ENCODE assay signal across 18 cellular contexts in the genomic region with DNA sequence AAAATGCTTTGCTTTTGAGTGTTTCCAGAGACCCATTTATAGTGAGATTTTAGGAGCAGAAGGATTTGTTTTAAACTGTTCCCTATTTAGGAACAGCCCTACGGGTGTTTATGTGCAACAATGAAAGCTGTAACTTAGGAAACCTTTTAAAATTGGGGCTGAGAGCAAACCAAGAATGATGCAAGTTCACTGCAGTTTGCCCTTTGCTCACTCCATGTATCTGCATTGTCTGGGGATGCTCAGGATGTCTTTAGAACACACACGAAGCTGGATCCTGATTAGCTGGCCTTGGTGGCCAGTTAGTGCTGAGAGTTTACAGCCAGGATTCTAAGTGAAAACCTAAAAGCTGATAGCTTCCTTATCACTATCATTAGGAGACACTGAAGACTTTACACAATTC. TPM values are rescaled to one million over a fixed set of nuclear protein-coding genes. Genes with fewer than 3 reads are reported as not detected.
DNase-seq lines count a peak whose midpoint lies in the region; ATAC-seq and TF ChIP-seq lines count a peak whose summit lies in the region.
"Had no signal": no experiment of that assay in that cellular context is flagged by ENCODE, and none has a peak within 500 bp of the region (broad histone marks: within the 10 kb centered on the region; RNA-seq: fewer than 3 reads in every experiment).

No MANE protein-coding gene starts in this region.

- DNase-seq in AG09319 (ENCODE audit: extremely low read depth, low read depth): peak; percentile 45
- peak; percentile 59 for DNase-seq in MV-4-11 (lab: John Stamatoyannopoulos, UW)
- peak; percentile 78 for DNase-seq in fibroblast of peridontal ligament (ENCODE audit: extremely low read depth)
- no peak for DNase-seq in mucosa of descending colon
- no peak for DNase-seq in activated CD8-positive, alpha-beta T cell treated with anti-CD3 and anti-CD28 coated beads for 36 hours
- DNase-seq in dermis blood vessel endothelial cell: no peak
- DNase-seq in hypothalamus (lab: John Stamatoyannopoulos, UW): no peak
- DNase-seq in DMS53 (lab: John Stamatoyannopoulos, UW): no peak
- DNase-seq: activated CD4-positive, alpha-beta T cell treated with anti-CD3 and anti-CD28 coated beads for 1 hour; activated naive CD8-positive, alpha-beta T cell treated with anti-CD3 and anti-CD28 coated beads for 36 hours; activated T-cell treated with anti-CD3 and anti-CD28 coated beads for 4 hours; central memory CD4-positive, alpha-beta T cell; NCI-H1048; NCI-H446 treated with DMSO at 0.1 percent for 48 hours had no signal

- H3K27ac Mint-ChIP-seq in activated CD8-positive, alpha-beta T cell treated with anti-CD3 and anti-CD28 coated beads for 36 hours: no peak overlapping the region
- H3K27ac Mint-ChIP-seq: activated naive CD8-positive, alpha-beta T cell treated with anti-CD3 and anti-CD28 coated beads for 36 hours; IgD-negative memory B cell; stimulated activated naive CD8-positive, alpha-beta T cell treated with anti-CD3 and anti-CD28 coated beads, Interleukin-15, Interleukin-2, amounts not matched to agents 100 ng/mL and 50 ng/mL, for 24 hours had no signal

- intact Hi-C loops in mucosa of descending colon (cut with DNase I, micrococcal nuclease): no loop called here
- intact Hi-C loops in activated CD8-positive, alpha-beta T cell treated with anti-CD3 and anti-CD28 coated beads for 36 hours (cut with micrococcal nuclease): no loop called here

- peaks cover 9% of the 10 kb centered on the region for H3K36me3 ChIP-seq in mucosa of descending colon (ENCODE audit: low read depth)

- no peaks in the 10 kb centered on the region for H3K9me3 ChIP-seq in mucosa of descending colon

- H3K27me3 Mint-ChIP-seq in activated CD8-positive, alpha-beta T cell treated with anti-CD3 and anti-CD28 coated beads for 36 hours: no peaks in the 10 kb centered on the region
- H3K27me3 Mint-ChIP-seq: activated naive CD8-positive, alpha-beta T cell treated with anti-CD3 and anti-CD28 coated beads for 36 hours; IgD-negative memory B cell; stimulated activated naive CD8-positive, alpha-beta T cell treated with anti-CD3 and anti-CD28 coated beads, Interleukin-15, Interleukin-2, amounts not matched to agents 100 ng/mL and 50 ng/mL, for 24 hours had no signal

- peaks cover 46% of the 10 kb centered on the region for H3K36me3 Mint-ChIP-seq in activated CD8-positive, alpha-beta T cell treated with anti-CD3 and anti-CD28 coated beads for 36 hours (ENCODE audit: low read depth)

- no peak overlapping the region for H3K4me3 Mint-ChIP-seq in activated CD8-positive, alpha-beta T cell treated with anti-CD3 and anti-CD28 coated beads for 36 hours
- H3K4me3 Mint-ChIP-seq: activated naive CD8-positive, alpha-beta T cell treated with anti-CD3 and anti-CD28 coated beads for 36 hours; IgD-negative memory B cell; stimulated activated naive CD8-positive, alpha-beta T cell treated with anti-CD3 and anti-CD28 coated beads, Interleukin-15, Interleukin-2, amounts not matched to agents 100 ng/mL and 50 ng/mL, for 24 hours had no signal

- no peaks in the 10 kb centered on the region for H3K9me3 Mint-ChIP-seq in activated CD8-positive, alpha-beta T cell treated with anti-CD3 and anti-CD28 coated beads for 36 hours
- H3K9me3 Mint-ChIP-seq: activated naive CD8-positive, alpha-beta T cell treated with anti-CD3 and anti-CD28 coated beads for 36 hours; IgD-negative memory B cell; stimulated activated naive CD8-positive, alpha-beta T cell treated with anti-CD3 and anti-CD28 coated beads, Interleukin-15, Interleukin-2, amounts not matched to agents 100 ng/mL and 50 ng/mL, for 24 hours had no signal

- TF ChIP-seq CTCF in AG09319 (IDR thresholded peaks at IDR 0.05; ENCODE audit: low read depth, low read length): no peak
- no peak for TF ChIP-seq CTCF in mucosa of descending colon (IDR thresholded peaks at IDR 0.05)
- no peak for TF ChIP-seq CTCF in activated CD8-positive, alpha-beta T cell treated with anti-CD3 and anti-CD28 coated beads for 36 hours (IDR thresholded peaks at IDR 0.05)

- peaks cover 3% of the 10 kb centered on the region for H3K4me1 Mint-ChIP-seq in activated CD8-positive, alpha-beta T cell treated with anti-CD3 and anti-CD28 coated beads for 36 hours (ENCODE audit: low read depth)
- H3K4me1 Mint-ChIP-seq: activated naive CD8-positive, alpha-beta T cell treated with anti-CD3 and anti-CD28 coated beads for 36 hours had no signal

- H3K4me3 ChIP-seq in mucosa of descending colon: no peak overlapping the region

- ATAC-seq in mucosa of descending colon: peak; percentile 39
- ATAC-seq in activated CD8-positive, alpha-beta T cell treated with anti-CD3 and anti-CD28 coated beads for 36 hours: no peak

- POLR2A ChIA-PET in activated CD8-positive, alpha-beta T cell treated with anti-CD3 and anti-CD28 coated beads for 36 hours (lab: Charles Lee): interaction anchor here (0.5 to 0.6 kb wide), 2 partner anchors 25 to 108 kb away, joined by 3 read pairs; no protein-coding TSS in a partner anchor

- H3K4me1 ChIP-seq in mucosa of descending colon (ENCODE audit: low read depth): peaks cover 9% of the 10 kb centered on the region

- CTCF ChIA-PET in activated CD8-positive, alpha-beta T cell treated with anti-CD3 and anti-CD28 coated beads for 36 hours (lab: Charles Lee): interaction anchor here (2.0 to 5.9 kb wide), 2 partner anchors 19 to 26 kb away, joined by 7 to 26 read pairs; no protein-coding TSS in a partner anchor

RNA-seq across cellular contexts. Expression of a gene that starts 40.8 kb away (rescaled TPM):
- total RNA-seq in mucosa of descending colon: not detected
- not detected for total RNA-seq in activated CD8-positive, alpha-beta T cell treated with anti-CD3 and anti-CD28 coated beads for 36 hours
- not detected in 2 replicates for total RNA-seq in dermis blood vessel endothelial cell
- total RNA-seq: activated naive CD8-positive, alpha-beta T cell treated with anti-CD3 and anti-CD28 coated beads for 36 hours; lung microvascular endothelial cell; skeletal muscle tissue had no signal

RNA-seq across cellular contexts. Expression of a gene that starts 41.4 kb away (rescaled TPM):
- total RNA-seq in mucosa of descending colon (1 to 10 TPM; 1.4 to 3.1 (median 2.6) TPM), dermis blood vessel endothelial cell (0.74 and 1.5 TPM in 2 replicates)
- 1 to 10 TPM; 2.1 to 3.1 TPM for total RNA-seq in activated CD8-positive, alpha-beta T cell treated with anti-CD3 and anti-CD28 coated beads for 36 hours

RNA-seq across cellular contexts. Expression of a gene that starts 41.7 kb away (rescaled TPM):
- total RNA-seq in mucosa of descending colon: 100 to 1,000 TPM; 106 to 193 (median 127) TPM
- total RNA-seq in activated CD8-positive, alpha-beta T cell treated with anti-CD3 and anti-CD28 coated beads for 36 hours: 100 to 1,000 TPM; 103 to 107 TPM
- total RNA-seq in dermis blood vessel endothelial cell: 247 and 405 TPM in 2 replicates

Comparison
In these comparisons a context has a peak if more than half of its experiments do, and no peak if none do; other contexts are left out.
1. DNase-seq: peak in AG09319 (single experiment), MV-4-11 (single experiment) and fibroblast of peridontal ligament (single experiment); none in mucosa of descending colon (0 of 3), activated CD8-positive, alpha-beta T cell treated with anti-CD3 and anti-CD28 coated beads for 36 hours (single experiment), dermis blood vessel endothelial cell (single experiment), hypothalamus (0 of 51) and DMS53 (single experiment).